16 cellular contexts compared by ENCODE assay signal in genomic region chr3:178623666-178624255, GRCh38.
DNase-seq lines count a peak whose midpoint lies in the region; ATAC-seq, FAIRE-seq and TF ChIP-seq lines count a peak whose summit lies in the region.
"Had no signal": no experiment of that assay in that cellular context is flagged by ENCODE, and none has a peak within 500 bp of the region (broad histone marks: within the 10 kb centered on the region; RNA-seq: fewer than 3 reads in every experiment).

No MANE protein-coding gene starts in this region.

- TF ChIP-seq RAD21 in K562 (CRISPR knock-in tag; conservative IDR thresholded peaks at IDR 0.05 in 1 of 2, IDR thresholded peaks at IDR 0.05 in 1 of 2) = no peak

- POLR2A ChIA-PET in K562 (lab: Yijun Ruan, JAX) = no interaction called here
- POLR2A ChIA-PET in CD8-positive, alpha-beta memory T cell (lab: Charles Lee) = no interaction called here

- no peaks in the 10 kb centered on the region for H3K9me3 Mint-ChIP-seq in CD8-positive, alpha-beta memory T cell
- no peaks in the 10 kb centered on the region for H3K9me3 Mint-ChIP-seq in stimulated activated naive B cell treated with anti-CD40 and anti-IgM and Interleukin-4, amounts not matched to agents 10 μg/mL and 1 μg/mL and 100 μg/mL, for 72 hours
- H3K9me3 Mint-ChIP-seq: activated naive CD4-positive, alpha-beta T cell treated with anti-CD3 and anti-CD28 coated beads, Interleukin-2, amount 10 ng/mL, durations not matched to agents 7 days and 5 days; H9; stimulated activated naive CD8-positive, alpha-beta T cell treated with anti-CD3 and anti-CD28 coated beads, Interleukin-15, amount 100 ng/mL, for 72 hours had no signal

- no peaks in the 10 kb centered on the region for H3K27me3 Mint-ChIP-seq in CD8-positive, alpha-beta memory T cell
- no peaks in the 10 kb centered on the region for H3K27me3 Mint-ChIP-seq in stimulated activated naive B cell treated with anti-CD40 and anti-IgM and Interleukin-4, amounts not matched to agents 10 μg/mL and 1 μg/mL and 100 μg/mL, for 72 hours
- H3K27me3 Mint-ChIP-seq: activated naive CD4-positive, alpha-beta T cell treated with anti-CD3 and anti-CD28 coated beads, Interleukin-2, amount 10 ng/mL, durations not matched to agents 7 days and 5 days; stimulated activated naive CD8-positive, alpha-beta T cell treated with anti-CD3 and anti-CD28 coated beads, Interleukin-15, amount 100 ng/mL, for 72 hours had no signal

- H3K27ac ChIP-seq in K562 (ENCODE audit: extremely low read depth, low read depth, low read length) (no peak overlapping the region), ovary (no peak overlapping the region)
- H3K27ac ChIP-seq in CD8-positive, alpha-beta memory T cell (ENCODE audit: low read depth, low read length) = no peak overlapping the region
- H3K27ac ChIP-seq: C4-2B, VCaP had no signal

- H3K9me3 ChIP-seq in K562 (replicated peaks; ENCODE audit: control insufficient read depth, insufficient read depth, low read depth, low read length) (no peaks in the 10 kb centered on the region), ovary (no peaks in the 10 kb centered on the region)
- no peaks in the 10 kb centered on the region for H3K9me3 ChIP-seq in CD8-positive, alpha-beta memory T cell (ENCODE audit: low read length)

- H3K4me2 ChIP-seq in K562 (ENCODE audit: insufficient read depth, low read length) = no peak overlapping the region

- in situ Hi-C loops in K562 (cut with MboI) = no loop called here

- no peak overlapping the region for H2AFZ ChIP-seq in K562 (ENCODE audit: low read depth, low read length)

- H3K4me1 ChIP-seq in K562 (replicated peaks in 1 of 2; ENCODE audit: control insufficient read depth in 2 of 2, insufficient read depth in 2 of 2, low read length in 2 of 2) (no peaks in the 10 kb centered on the region), ovary (ENCODE audit: insufficient read depth) (peaks cover 3% of the 10 kb centered on the region)
- H3K4me1 ChIP-seq in CD8-positive, alpha-beta memory T cell (ENCODE audit: insufficient read depth, low read length) = no peaks in the 10 kb centered on the region

- no peak overlapping the region for H3K4me3 ChIP-seq in H7 (ENCODE audit: insufficient read depth, low read depth, low read length)
- no peak overlapping the region for H3K4me3 ChIP-seq in K562
- no peak overlapping the region for H3K4me3 ChIP-seq in ovary
- H3K4me3 ChIP-seq in CD8-positive, alpha-beta memory T cell (ENCODE audit: low read length) = no peak overlapping the region

- no peak overlapping the region for H3K27ac Mint-ChIP-seq in CD8-positive, alpha-beta memory T cell
- no peak overlapping the region for H3K27ac Mint-ChIP-seq in stimulated activated naive B cell treated with anti-CD40 and anti-IgM and Interleukin-4, amounts not matched to agents 10 μg/mL and 1 μg/mL and 100 μg/mL, for 72 hours
- H3K27ac Mint-ChIP-seq: activated naive CD4-positive, alpha-beta T cell treated with anti-CD3 and anti-CD28 coated beads, Interleukin-2, amount 10 ng/mL, durations not matched to agents 7 days and 5 days; H9; stimulated activated naive CD8-positive, alpha-beta T cell treated with anti-CD3 and anti-CD28 coated beads, Interleukin-15, amount 100 ng/mL, for 72 hours had no signal

- H3K27me3 ChIP-seq in H7 (ENCODE audit: control insufficient read depth, insufficient read depth, low read length) (no peaks in the 10 kb centered on the region), K562 (ENCODE audit: control insufficient read depth in 2 of 2, insufficient read depth in 2 of 2, low read length in 2 of 2) (no peaks in the 10 kb centered on the region), ovary (no peaks in the 10 kb centered on the region)
- no peaks in the 10 kb centered on the region for H3K27me3 ChIP-seq in CD8-positive, alpha-beta memory T cell (ENCODE audit: insufficient read depth, low read length, poor library complexity, severe bottlenecking)

- no peaks in the 10 kb centered on the region for H3K9me1 ChIP-seq in K562 (ENCODE audit: control insufficient read depth, insufficient read depth, low read length)

- peak; percentile 14 for DNase-seq in H7
- peak; percentile 72 for DNase-seq in NCI-H2171 treated with DMSO at 0.1 percent for 48 hours (lab: John Stamatoyannopoulos, UW)
- no peak for DNase-seq in K562 (ENCODE audit: extremely low read depth in 1 of 4, low spot score in 3 of 4)
- DNase-seq in ovary = peak; percentile 22 to 51 (median 34)
- DNase-seq in CD8-positive, alpha-beta memory T cell = no peak
- DNase-seq in NCI-H526 treated with DMSO at 0.1 percent for 48 hours (lab: John Stamatoyannopoulos, UW) = no peak
- no peak for DNase-seq in stimulated activated naive B cell treated with anti-CD40 and anti-IgM and Interleukin-4, amounts not matched to agents 10 μg/mL and 1 μg/mL and 100 μg/mL, for 72 hours
- DNase-seq: activated naive CD4-positive, alpha-beta T cell treated with anti-CD3 and anti-CD28 coated beads, Interleukin-2, amount 10 ng/mL, durations not matched to agents 7 days and 5 days; GF-D8; H9; hippocampal formation; mammary epithelial cell; small intestine; stimulated activated naive CD8-positive, alpha-beta T cell treated with anti-CD3 and anti-CD28 coated beads, Interleukin-15, amount 100 ng/mL, for 72 hours had no signal

- H3K36me3 ChIP-seq in H7 (replicated peaks; ENCODE audit: control insufficient read depth, insufficient read depth, low read length) (no peaks in the 10 kb centered on the region), K562 (ENCODE audit: control insufficient read depth, insufficient read depth, low read length) (no peaks in the 10 kb centered on the region), ovary (no peaks in the 10 kb centered on the region)
- H3K36me3 ChIP-seq in CD8-positive, alpha-beta memory T cell (ENCODE audit: insufficient read depth, low read length) = no peaks in the 10 kb centered on the region

- no peak overlapping the region for H3K9ac ChIP-seq in K562 (ENCODE audit: insufficient read depth in 1 of 2, low read depth in 2 of 2, low read length in 2 of 2)

- TF ChIP-seq EP300 in K562 (IDR thresholded peaks at IDR 0.05; ENCODE audit: low read length) (no peak), ovary (IDR thresholded peaks at IDR 0.05) (no peak)

- no peaks in the 10 kb centered on the region for H3K36me3 Mint-ChIP-seq in CD8-positive, alpha-beta memory T cell
- no peaks in the 10 kb centered on the region for H3K36me3 Mint-ChIP-seq in stimulated activated naive B cell treated with anti-CD40 and anti-IgM and Interleukin-4, amounts not matched to agents 10 μg/mL and 1 μg/mL and 100 μg/mL, for 72 hours
- H3K36me3 Mint-ChIP-seq: activated naive CD4-positive, alpha-beta T cell treated with anti-CD3 and anti-CD28 coated beads, Interleukin-2, amount 10 ng/mL, durations not matched to agents 7 days and 5 days had no signal

- CTCF ChIA-PET in K562 (lab: Yijun Ruan, JAX; ENCODE audit: low intra/inter-chr PET ratio) = no interaction called here
- CTCF ChIA-PET in CD8-positive, alpha-beta memory T cell (lab: Charles Lee) = no interaction called here

- H4K20me1 ChIP-seq in K562 (replicated peaks; ENCODE audit: control insufficient read depth, insufficient read depth, low read length) = no peaks in the 10 kb centered on the region

- TF ChIP-seq POLR2A in K562 (conservative IDR thresholded peaks at IDR 0.05) (no peak), ovary (IDR thresholded peaks at IDR 0.05) (no peak)

- no peaks in the 10 kb centered on the region for H3K79me2 ChIP-seq in K562 (ENCODE audit: control insufficient read depth, insufficient read depth, low read length)

- WGBS in K562 (ENCODE audit: insufficient coverage, low coverage, missing lambda C conversion rate) = 7% methylated on average over 3 of the region's 3 CpGs
- WGBS in ovary, 3 donors = 27 to 46% (median 36%) methylated on average over 3 of the region's 3 CpGs

- no peak for ATAC-seq in K562
- no peak for ATAC-seq in stimulated activated naive B cell treated with anti-CD40 and anti-IgM and Interleukin-4, amounts not matched to agents 10 μg/mL and 1 μg/mL and 100 μg/mL, for 72 hours (replicated peaks)

- intact Hi-C loops in K562 (cut with micrococcal nuclease) = no loop called here
- intact Hi-C loops in ovary (cut with DNase I) = no loop called here

- no peak for TF ChIP-seq CTCF in K562 (IDR thresholded peaks at IDR 0.05 in 2 of 3, conservative IDR thresholded peaks at IDR 0.05 in 1 of 3; ENCODE audit: insufficient read depth in 2 of 3, low read depth in 1 of 3, low read length in 3 of 3)
- TF ChIP-seq CTCF in ovary (IDR thresholded peaks at IDR 0.05) = no peak

- H3K4me1 Mint-ChIP-seq in CD8-positive, alpha-beta memory T cell = no peaks in the 10 kb centered on the region
- no peaks in the 10 kb centered on the region for H3K4me1 Mint-ChIP-seq in stimulated activated naive B cell treated with anti-CD40 and anti-IgM and Interleukin-4, amounts not matched to agents 10 μg/mL and 1 μg/mL and 100 μg/mL, for 72 hours
- H3K4me1 Mint-ChIP-seq: activated naive CD4-positive, alpha-beta T cell treated with anti-CD3 and anti-CD28 coated beads, Interleukin-2, amount 10 ng/mL, durations not matched to agents 7 days and 5 days; stimulated activated naive CD8-positive, alpha-beta T cell treated with anti-CD3 and anti-CD28 coated beads, Interleukin-15, amount 100 ng/mL, for 72 hours had no signal

- no TSS peak for BruUV-seq in K562 (replicated peaks; lab: Mats Ljungman, UMichigan)

- no peak for FAIRE-seq in K562 (lab: Jason Lieb, UNC)
- FAIRE-seq: small intestine had no signal

- no peak overlapping the region for H3K4me3 Mint-ChIP-seq in CD8-positive, alpha-beta memory T cell
- no peak overlapping the region for H3K4me3 Mint-ChIP-seq in stimulated activated naive B cell treated with anti-CD40 and anti-IgM and Interleukin-4, amounts not matched to agents 10 μg/mL and 1 μg/mL and 100 μg/mL, for 72 hours
- H3K4me3 Mint-ChIP-seq: activated naive CD4-positive, alpha-beta T cell treated with anti-CD3 and anti-CD28 coated beads, Interleukin-2, amount 10 ng/mL, durations not matched to agents 7 days and 5 days; H9; stimulated activated naive CD8-positive, alpha-beta T cell treated with anti-CD3 and anti-CD28 coated beads, Interleukin-15, amount 100 ng/mL, for 72 hours had no signal

TF ChIP-seq in K562, 482 proteins besides CTCF, POLR2A, EP300 and RAD21 (continues in another document):
- TF ChIP-seq PTBP1 (IDR thresholded peaks at IDR 0.05; ENCODE audit: low read depth, low read length) (no peak), STAG1 (CRISPR knock-in tag; IDR thresholded peaks at IDR 0.05; ENCODE audit: borderline replicate concordance) (no peak), L3MBTL2 (IDR thresholded peaks at IDR 0.05) (no peak), ZNF197 (CRISPR knock-in tag; IDR thresholded peaks at IDR 0.05; ENCODE audit: low read depth) (no peak), CEBPG (CRISPR knock-in tag; IDR thresholded peaks at IDR 0.05) (no peak), CEBPG (tag; conservative IDR thresholded peaks at IDR 0.05 in 1 of 2, IDR thresholded peaks at IDR 0.05 in 1 of 2) (no peak), MAFG (tag; conservative IDR thresholded peaks at IDR 0.05) (peak; percentile 28; the same call in 1 of the 2 replicates), ZBTB8A (IDR thresholded peaks at IDR 0.05; ENCODE audit: partially characterized antibody) (no peak), MCM2 (IDR thresholded peaks at IDR 0.05; ENCODE audit: low read depth) (no peak)

Comparison
In these comparisons a context has a peak if more than half of its experiments do, and no peak if none do; other contexts are left out.
1. DNase-seq: peak in H7 (single experiment), NCI-H2171 treated with DMSO at 0.1 percent for 48 hours (single experiment) and ovary (5 of 5); none in K562 (0 of 4), CD8-positive, alpha-beta memory T cell (0 of 5), NCI-H526 treated with DMSO at 0.1 percent for 48 hours (single experiment) and stimulated activated naive B cell treated with anti-CD40 and anti-IgM and Interleukin-4, amounts not matched to agents 10 μg/mL and 1 μg/mL and 100 μg/mL, for 72 hours (single experiment).